In genomic region chr17:45425125-45425983, GRCh38 we compare ENCODE assay signal across 8 cellular contexts. TPM values are rescaled to one million over a fixed set of nuclear protein-coding genes. Genes with fewer than 3 reads are reported as not detected.
DNase-seq lines count a peak whose midpoint lies in the region; ATAC-seq and TF ChIP-seq lines count a peak whose summit lies in the region.

No MANE protein-coding gene starts in this region.

- CTCF ChIA-PET in CD8-positive, alpha-beta memory T cell (lab: Charles Lee), result no interaction called here

- H3K36me3 ChIP-seq in CD8-positive, alpha-beta memory T cell (ENCODE audit: insufficient read depth, low read length), result no peaks in the 10 kb centered on the region
- no peaks in the 10 kb centered on the region for H3K36me3 ChIP-seq in prostate gland

- H3K4me3 ChIP-seq in CD8-positive, alpha-beta memory T cell (ENCODE audit: low read length), result no peak overlapping the region
- peak overlapping the region; percentile 11 to 35 for H3K4me3 ChIP-seq in prostate gland

- WGBS in prostate gland, result 23% methylated on average over 18 of the region's 18 CpGs

- no peaks in the 10 kb centered on the region for H3K9me3 Mint-ChIP-seq in CD8-positive, alpha-beta memory T cell

- no peak for ATAC-seq in HG03342 (IDR thresholded peaks at IDR 0.05; ENCODE audit: unreplicated experiment)
- no peak for ATAC-seq in GM18870 (IDR thresholded peaks at IDR 0.05; ENCODE audit: unreplicated experiment)

- peaks cover 10 to 17% (median 14%) of the 10 kb centered on the region in 3 donors for H3K4me1 Mint-ChIP-seq in CD8-positive, alpha-beta memory T cell

- peak overlapping the region in 1 of 8 donors; percentile 47 for H3K27ac Mint-ChIP-seq in CD8-positive, alpha-beta memory T cell

- intact Hi-C loops in prostate gland (cut with DNase I), result no loop called here

- TF ChIP-seq CTCF in prostate gland (IDR thresholded peaks at IDR 0.05), result peak in 3 of 4 experiments; percentile 46 to 65 (median 63)

- no peaks in the 10 kb centered on the region for H3K27me3 Mint-ChIP-seq in CD8-positive, alpha-beta memory T cell

- peaks cover 8% of the 10 kb centered on the region for H3K4me1 ChIP-seq in CD8-positive, alpha-beta memory T cell (ENCODE audit: insufficient read depth, low read length)
- H3K4me1 ChIP-seq in prostate gland (replicated peaks), result no peaks in the 10 kb centered on the region

- H3K9me3 ChIP-seq in CD8-positive, alpha-beta memory T cell (ENCODE audit: low read length), result no peaks in the 10 kb centered on the region
- H3K9me3 ChIP-seq in prostate gland, result no peaks in the 10 kb centered on the region

- no peaks in the 10 kb centered on the region for H3K27me3 ChIP-seq in CD8-positive, alpha-beta memory T cell (ENCODE audit: insufficient read depth, low read length, poor library complexity, severe bottlenecking)
- no peaks in the 10 kb centered on the region for H3K27me3 ChIP-seq in prostate gland (replicated peaks; ENCODE audit: insufficient read depth)

- no peak for DNase-seq in CD8-positive, alpha-beta memory T cell
- DNase-seq in Kasumi-1 (lab: John Stamatoyannopoulos, UW) (peak; percentile 79), SHP77 treated with DMSO at 0.1 percent for 48 hours (lab: John Stamatoyannopoulos, UW) (peak; percentile 43), glomerular visceral epithelial cell (ENCODE audit: extremely low spot score) (peak; percentile 98), prostate gland (ENCODE audit: low spot score) (peak; percentile 90)
- DNase-seq in activated CD4-positive, alpha-beta T cell treated with anti-CD3 and anti-CD28 coated beads, Interleukin-2, amount 50 U/mL, for 4 hours, result no peak

- peak; percentile 76 for TF ChIP-seq POLR2A in prostate gland (IDR thresholded peaks at IDR 0.05)

- peak overlapping the region; percentile 38 for H3K27ac ChIP-seq in CD8-positive, alpha-beta memory T cell (ENCODE audit: low read depth, low read length)
- H3K27ac ChIP-seq in prostate gland, result peak overlapping the region; percentile 80 to 83

- POLR2A ChIA-PET in CD8-positive, alpha-beta memory T cell (lab: Charles Lee), result interaction anchor here (0.6 kb wide), 1 partner anchor 150 kb away, joined by 6 read pairs; no protein-coding TSS in a partner anchor

- H3K36me3 Mint-ChIP-seq in CD8-positive, alpha-beta memory T cell, result no peaks in the 10 kb centered on the region

- no peak overlapping the region for H3K4me3 Mint-ChIP-seq in CD8-positive, alpha-beta memory T cell

RNA-seq across cellular contexts. Expression of gene ARHGAP27, which starts 7.3 kb away (rescaled TPM):
- 10 to 100 TPM; 39.9 to 43.8 TPM for total RNA-seq in CD8-positive, alpha-beta memory T cell
- polyA plus RNA-seq in CD8-positive, alpha-beta memory T cell, result 32.3 TPM
- total RNA-seq in prostate gland, result 10 to 100 TPM; 37.9 to 39.9 TPM

Comparison
In these comparisons a context has a peak if more than half of its experiments do, and no peak if none do; other contexts are left out.
1. DNase-seq: peak in Kasumi-1 (2 of 2), SHP77 treated with DMSO at 0.1 percent for 48 hours (single experiment), glomerular visceral epithelial cell (single experiment) and prostate gland (single experiment); none in CD8-positive, alpha-beta memory T cell (0 of 5) and activated CD4-positive, alpha-beta T cell treated with anti-CD3 and anti-CD28 coated beads, Interleukin-2, amount 50 U/mL, for 4 hours (0 of 2).